22 cellular contexts compared by ENCODE assay signal in the genomic region with DNA sequence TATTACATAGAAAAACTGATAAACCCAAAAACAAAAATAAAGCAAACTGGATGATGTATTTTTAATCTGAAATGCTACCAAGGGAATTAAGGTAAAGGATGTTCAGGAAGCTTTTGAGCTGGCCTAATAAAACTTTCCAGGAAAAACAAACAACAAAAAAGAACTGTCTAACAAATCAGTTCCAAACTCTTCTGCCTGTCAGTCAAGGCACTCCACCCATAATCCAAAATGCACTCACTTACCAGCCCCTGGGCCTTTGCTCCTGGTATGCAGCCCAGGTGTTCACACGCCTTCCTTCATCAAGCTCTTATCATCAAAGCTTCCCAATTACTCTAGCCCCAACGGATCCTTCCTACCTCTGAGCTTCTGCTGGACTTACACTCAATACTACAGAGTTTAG. TPM values are rescaled to one million over a fixed set of nuclear protein-coding genes. Genes with fewer than 3 reads are reported as not detected.
DNase-seq lines count a peak whose midpoint lies in the region; ATAC-seq and TF ChIP-seq lines count a peak whose summit lies in the region.
"Had no signal": no experiment of that assay in that cellular context is flagged by ENCODE, and none has a peak within 500 bp of the region (broad histone marks: within the 10 kb centered on the region; RNA-seq: fewer than 3 reads in every experiment).

No MANE protein-coding gene starts in this region.

- H3K4me3 ChIP-seq in GM23338 = no peak overlapping the region
- no peak overlapping the region for H3K4me3 ChIP-seq in HEK293 (ENCODE audit: low read depth, low read length)
- H3K4me3 ChIP-seq in Loucy (ENCODE audit: low read length, poor library complexity, severe bottlenecking) = no peak overlapping the region
- H3K4me3 ChIP-seq: A549; BLaER1 treated with 17β-estradiol and CSF1 and Interleukin-3, amounts not matched to agents 10 nM and 100 nM had no signal

- H3K27me3 Mint-ChIP-seq in activated CD4-positive, alpha-beta T cell treated with anti-CD3 and anti-CD28 coated beads for 36 hours = no peaks in the 10 kb centered on the region
- peaks cover 7% of the 10 kb centered on the region for H3K27me3 Mint-ChIP-seq in GM23338 (ENCODE audit: insufficient read depth, low read depth, poor library complexity)
- H3K27me3 Mint-ChIP-seq: CD4-positive, alpha-beta T cell; CD8-positive, alpha-beta memory T cell had no signal

- no peak overlapping the region for H3K9ac ChIP-seq in Loucy (ENCODE audit: low read depth, low read length, poor library complexity, severe bottlenecking)
- H3K9ac ChIP-seq: BLaER1 treated with 17β-estradiol and CSF1 and Interleukin-3, amounts not matched to agents 10 nM and 100 nM had no signal

- peak overlapping the region; percentile 10 for H3K27ac Mint-ChIP-seq in activated CD4-positive, alpha-beta T cell treated with anti-CD3 and anti-CD28 coated beads for 36 hours
- H3K27ac Mint-ChIP-seq in GM23338 = no peak overlapping the region
- H3K27ac Mint-ChIP-seq: CD4-positive, alpha-beta T cell; CD8-positive, alpha-beta memory T cell had no signal

- POLR2A ChIA-PET in activated CD4-positive, alpha-beta T cell treated with anti-CD3 and anti-CD28 coated beads for 36 hours (lab: Charles Lee) = interaction anchor here (0.6 kb wide), 1 partner anchor 79 kb away, joined by 3 read pairs; no protein-coding TSS in a partner anchor
- POLR2A ChIA-PET in HEK293 (lab: Yijun Ruan, JAX) = interaction anchor here (0.8 kb wide), 1 partner anchor 9 kb away, joined by 3 read pairs; no protein-coding TSS in a partner anchor

- H3F3A ChIP-seq in GM23338 (replicated peaks; ENCODE audit: low read depth) (0 out of 2 replicates have a peak, but pooled peaks cover 3% of the 10 kb centered on the region), Loucy (ENCODE audit: low read depth) (no peaks in the 10 kb centered on the region)

- H4K20me1 ChIP-seq in GM23338 (replicated peaks; ENCODE audit: insufficient read depth) (no peaks in the 10 kb centered on the region; the same call in 1 of the 2 replicates), Loucy (ENCODE audit: insufficient read depth, low read length, poor library complexity, severe bottlenecking) (peaks cover 24% of the 10 kb centered on the region)

- H3K79me2 ChIP-seq in GM23338 (replicated peaks; ENCODE audit: insufficient read depth) (peaks cover 91% of the 10 kb centered on the region), Loucy (ENCODE audit: insufficient read depth, low read length) (peaks cover 72% of the 10 kb centered on the region)

- H2AFZ ChIP-seq in GM23338 (no peak overlapping the region), Loucy (ENCODE audit: low read length) (no peak overlapping the region)

- no peaks in the 10 kb centered on the region for H3K27me3 ChIP-seq in GM23338 (ENCODE audit: insufficient read depth)
- H3K27me3 ChIP-seq in Loucy (ENCODE audit: insufficient read depth, low read length, poor library complexity, severe bottlenecking) = no peaks in the 10 kb centered on the region
- H3K27me3 ChIP-seq: BE2C; BLaER1 treated with 17β-estradiol and CSF1 and Interleukin-3, amounts not matched to agents 10 nM and 100 nM had no signal

- intact Hi-C loops in activated CD4-positive, alpha-beta T cell treated with anti-CD3 and anti-CD28 coated beads for 36 hours (cut with DNase I, micrococcal nuclease) = loop anchor here (5.0 to 10.0 kb wide), 2 partner anchors 297 to 464 kb away; a partner anchor contains a TSS

- CTCF ChIA-PET in activated CD4-positive, alpha-beta T cell treated with anti-CD3 and anti-CD28 coated beads for 36 hours (lab: Charles Lee) = interaction anchor here (0.7 to 1.1 kb wide), 4 partner anchors 17 to 96 kb away, joined by 3 to 4 read pairs (median 3); no protein-coding TSS in a partner anchor
- CTCF ChIA-PET in HEK293 (lab: Yijun Ruan, JAX) = interaction anchor here (0.8 to 4.1 kb wide), 7 partner anchors 8 to 1053 kb away, joined by 3 to 25 read pairs (median 4); no protein-coding TSS in a partner anchor

- DNase-seq in activated CD4-positive, alpha-beta T cell treated with anti-CD3 and anti-CD28 coated beads for 36 hours = no peak
- DNase-seq in activated CD4-positive, alpha-beta T cell treated with anti-CD3 and anti-CD28 coated beads for 1 hour = no peak
- DNase-seq in GM23338 (ENCODE audit: low spot score) (no peak), omental fat pad (ENCODE audit: low spot score) (no peak)
- DNase-seq: 8988T; ACHN; AML-193; BE2C; CD4-positive, alpha-beta T cell; CD8-positive, alpha-beta memory T cell; DMS53; DMS79 treated with DMSO at 0.1 percent for 48 hours; GF-D8; H7 had no signal

- H3K4me1 ChIP-seq in GM23338 (ENCODE audit: insufficient read depth) (peaks cover 78% of the 10 kb centered on the region), HEK293 (ENCODE audit: control insufficient read depth, insufficient read depth, low read length) (peaks cover 31% of the 10 kb centered on the region), Loucy (ENCODE audit: insufficient read depth, low read length, poor library complexity, severe bottlenecking) (peaks cover 52% of the 10 kb centered on the region)

- H3K36me3 Mint-ChIP-seq in activated CD4-positive, alpha-beta T cell treated with anti-CD3 and anti-CD28 coated beads for 36 hours (ENCODE audit: low read depth) = peaks cover 13% of the 10 kb centered on the region
- H3K36me3 Mint-ChIP-seq in GM23338 (ENCODE audit: low read depth) = peaks cover 6% of the 10 kb centered on the region; the same call in 2 of the 3 replicates

- H3K4me3 Mint-ChIP-seq in activated CD4-positive, alpha-beta T cell treated with anti-CD3 and anti-CD28 coated beads for 36 hours = no peak overlapping the region
- H3K4me3 Mint-ChIP-seq in GM23338 = no peak overlapping the region
- H3K4me3 Mint-ChIP-seq: CD14-positive monocyte; CD4-positive, alpha-beta T cell had no signal

- no peak for ATAC-seq in activated CD4-positive, alpha-beta T cell treated with anti-CD3 and anti-CD28 coated beads for 36 hours
- ATAC-seq in GM23338 = no peak
- ATAC-seq in omental fat pad (ENCODE audit: low FRiP score) = no peak
- no peak for ATAC-seq in GM21576 (IDR thresholded peaks at IDR 0.05; ENCODE audit: unreplicated experiment)
- ATAC-seq: A549, HCT116 had no signal

- peak overlapping the region; percentile 52 for H3K4me2 ChIP-seq in GM23338
- H3K4me2 ChIP-seq in Loucy (ENCODE audit: low read depth, low read length, poor library complexity, severe bottlenecking) = peak overlapping the region; percentile 97
- H3K4me2 ChIP-seq: A549; BLaER1 treated with 17β-estradiol and CSF1 and Interleukin-3, amounts not matched to agents 10 nM and 100 nM had no signal

- H3K27ac ChIP-seq in GM23338 (ENCODE audit: low read depth) = peak overlapping the region; percentile 69
- no peak overlapping the region for H3K27ac ChIP-seq in HEK293 (ENCODE audit: extremely low read depth, low read depth, low read length)
- H3K27ac ChIP-seq: A549; BLaER1 treated with 17β-estradiol and CSF1 and Interleukin-3, amounts not matched to agents 10 nM and 100 nM had no signal

- H3K36me3 ChIP-seq in GM23338 (ENCODE audit: insufficient read depth) (no peaks in the 10 kb centered on the region), HEK293 (ENCODE audit: control insufficient read depth in 2 of 2, insufficient read depth in 1 of 2, low read length in 2 of 2) (peaks cover 0 to 11% of the 10 kb centered on the region in 2 experiments; a peak in 1 of 3 replicates), Loucy (ENCODE audit: insufficient read depth, low read length) (no peaks in the 10 kb centered on the region)
- H3K36me3 ChIP-seq: BE2C had no signal

- TF ChIP-seq CTCF in GM23338 (conservative IDR thresholded peaks at IDR 0.05; ENCODE audit: low read depth in 2 of 2) (no peak), HEK293 (tag by site-specific recombination; IDR thresholded peaks at IDR 0.05) (no peak), Loucy (conservative IDR thresholded peaks at IDR 0.05; ENCODE audit: low read length) (no peak), omental fat pad (IDR thresholded peaks at IDR 0.05) (no peak)

- H3K9me3 ChIP-seq in HEK293 (ENCODE audit: control insufficient read depth, insufficient read depth, low read depth, low read length) = no peaks in the 10 kb centered on the region
- H3K9me3 ChIP-seq in Loucy (ENCODE audit: insufficient read depth, low read depth, low read length) = no peaks in the 10 kb centered on the region
- H3K9me3 ChIP-seq: A549; BE2C; BLaER1 treated with 17β-estradiol and CSF1 and Interleukin-3, amounts not matched to agents 10 nM and 100 nM had no signal

- H3K9me2 ChIP-seq in GM23338 (ENCODE audit: insufficient read depth) (no peaks in the 10 kb centered on the region), Loucy (replicated peaks; ENCODE audit: low read depth, low read length) (no peaks in the 10 kb centered on the region)

- no peaks in the 10 kb centered on the region for H3K9me3 Mint-ChIP-seq in activated CD4-positive, alpha-beta T cell treated with anti-CD3 and anti-CD28 coated beads for 36 hours (ENCODE audit: low read depth)
- H3K9me3 Mint-ChIP-seq in GM23338 = no peaks in the 10 kb centered on the region
- H3K9me3 Mint-ChIP-seq: CD4-positive, alpha-beta T cell; CD8-positive, alpha-beta memory T cell had no signal

- peaks cover 41% of the 10 kb centered on the region for H3K4me1 Mint-ChIP-seq in activated CD4-positive, alpha-beta T cell treated with anti-CD3 and anti-CD28 coated beads for 36 hours
- peaks cover 40% of the 10 kb centered on the region for H3K4me1 Mint-ChIP-seq in GM23338

TF ChIP-seq in HEK293, 187 proteins besides CTCF, POLR2A, EP300 and RAD21:
- no peak for TF ChIP-seq ZNF501 (tag by site-specific recombination; IDR thresholded peaks at IDR 0.05)
- TF ChIP-seq ZNF623 (tag by site-specific recombination; IDR thresholded peaks at IDR 0.05) = peak; percentile 84
- TF ChIP-seq, protein P1, sequence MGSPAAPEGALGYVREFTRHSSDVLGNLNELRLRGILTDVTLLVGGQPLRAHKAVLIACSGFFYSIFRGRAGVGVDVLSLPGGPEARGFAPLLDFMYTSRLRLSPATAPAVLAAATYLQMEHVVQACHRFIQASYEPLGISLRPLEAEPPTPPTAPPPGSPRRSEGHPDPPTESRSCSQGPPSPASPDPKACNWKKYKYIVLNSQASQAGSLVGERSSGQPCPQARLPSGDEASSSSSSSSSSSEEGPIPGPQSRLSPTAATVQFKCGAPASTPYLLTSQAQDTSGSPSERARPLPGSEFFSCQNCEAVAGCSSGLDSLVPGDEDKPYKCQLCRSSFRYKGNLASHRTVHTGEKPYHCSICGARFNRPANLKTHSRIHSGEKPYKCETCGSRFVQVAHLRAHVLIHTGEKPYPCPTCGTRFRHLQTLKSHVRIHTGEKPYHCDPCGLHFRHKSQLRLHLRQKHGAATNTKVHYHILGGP (tag by site-specific recombination; IDR thresholded peaks at IDR 0.05) = peak; percentile 96

RNA-seq across cellular contexts. Expression of a gene that starts 3.7 kb away (rescaled TPM):
- total RNA-seq in activated CD4-positive, alpha-beta T cell treated with anti-CD3 and anti-CD28 coated beads for 36 hours = 10 to 100 TPM; 31.9 to 38.9 TPM
- 90.1 and 93.6 TPM in 2 replicates for total RNA-seq in GM23338 (2014; rRNA removed; shearing (Covaris generic))
- polyA plus RNA-seq in GM23338 (2016; fragmentation: Nextera tagmentation; extraction: Ambion mirVana) = 28.7 and 29.8 TPM in 2 replicates
- total RNA-seq in omental fat pad = 10 to 100 TPM; 18.1 to 32.3 (median 21.6) TPM

RNA-seq across cellular contexts. Expression of a gene that starts 32.3 kb away (rescaled TPM):
- under 1 TPM; 0.42 to 0.87 TPM for total RNA-seq in activated CD4-positive, alpha-beta T cell treated with anti-CD3 and anti-CD28 coated beads for 36 hours
- total RNA-seq in GM23338 (2014; rRNA removed; shearing (Covaris generic)) = 3.9 and 7.0 TPM in 2 replicates
- polyA plus RNA-seq in GM23338 (2016; fragmentation: Nextera tagmentation; extraction: Ambion mirVana) = 0.94 and 1.3 TPM in 2 replicates
- 1 to 10 TPM in 2 of 4 donors, under 1 TPM in 1, not detected in 1; 0.88 to 5.4 (median 3.0) TPM for total RNA-seq in omental fat pad
- total RNA-seq: G401 had no signal
